ENCODE assay signal across 18 cellular contexts in genomic region chr6:85610182-85610895, GRCh38. TPM values are rescaled to one million over a fixed set of nuclear protein-coding genes. Genes with fewer than 3 reads are reported as not detected.
DNase-seq lines count a peak whose midpoint lies in the region; ATAC-seq and TF ChIP-seq lines count a peak whose summit lies in the region.
"Had no signal": no experiment of that assay in that cellular context is flagged by ENCODE, and none has a peak within 500 bp of the region (broad histone marks: within the 10 kb centered on the region; RNA-seq: fewer than 3 reads in every experiment).

No MANE protein-coding gene starts in this region.

- H3K27me3 Mint-ChIP-seq in activated T-cell treated with anti-CD3 and anti-CD28 coated beads, Interleukin-2, amount 50 U/mL, for 72 hours (ENCODE audit: low read depth): no peaks in the 10 kb centered on the region
- H3K27me3 Mint-ChIP-seq in Calu3 (ENCODE audit: unreplicated experiment) (no peaks in the 10 kb centered on the region), HFFc6 (ENCODE audit: insufficient read depth) (peaks cover 1% of the 10 kb centered on the region; the same call in 1 of the 2 replicates)
- H3K27me3 Mint-ChIP-seq: CD4-positive, CD25-positive, alpha-beta regulatory T cell had no signal

- DNase-seq in activated T-cell treated with anti-CD3 and anti-CD28 coated beads, Interleukin-2, amount 50 U/mL, for 72 hours: no peak
- no peak for DNase-seq in activated T-cell treated with anti-CD3 and anti-CD28 coated beads for 4 hours
- no peak for DNase-seq in Calu3
- no peak for DNase-seq in HFFc6
- no peak for DNase-seq in epithelial cell of prostate (ENCODE audit: low read depth, low spot score)
- DNase-seq in NCI-H2081 treated with DMSO at 0.1 percent for 48 hours (lab: John Stamatoyannopoulos, UW): no peak
- DNase-seq: BE2C; CD4-positive, CD25-positive, alpha-beta regulatory T cell; COR-L47; DND-41; GM23248; NCI-H1105 treated with DMSO at 0.1 percent for 48 hours; NCI-H2081; NCI-H2171 treated with DMSO at 0.1 percent for 48 hours; NCI-H526; Peyer's patch had no signal

- no peak overlapping the region for H3K4me3 Mint-ChIP-seq in activated T-cell treated with anti-CD3 and anti-CD28 coated beads, Interleukin-2, amount 50 U/mL, for 72 hours
- H3K4me3 Mint-ChIP-seq in Calu3 (ENCODE audit: low read depth, unreplicated experiment) (no peak overlapping the region), HFFc6 (no peak overlapping the region)
- H3K4me3 Mint-ChIP-seq: CD4-positive, CD25-positive, alpha-beta regulatory T cell had no signal

- CTCF ChIA-PET in Calu3 (lab: Charles Lee): no interaction called here

- BruUV-seq in Calu3 (replicated peaks; lab: Mats Ljungman, UMichigan): no TSS peak

- ATAC-seq in activated T-cell treated with anti-CD3 and anti-CD28 coated beads, Interleukin-2, amount 50 U/mL, for 72 hours (replicated peaks in 1 of 2): no peak
- no peak for ATAC-seq in HG03280 (IDR thresholded peaks at IDR 0.05; ENCODE audit: unreplicated experiment)

- intact Hi-C loops in Calu3 (cut with micrococcal nuclease; ENCODE audit: unreplicated experiment): no loop called here

- peak overlapping the region; percentile 17 for H3K27ac ChIP-seq in epithelial cell of prostate
- H3K27ac ChIP-seq: GM23248, KMS-11, Peyer's patch had no signal

- H3K27ac Mint-ChIP-seq in activated T-cell treated with anti-CD3 and anti-CD28 coated beads, Interleukin-2, amount 50 U/mL, for 72 hours: peak overlapping the region; percentile 95
- H3K27ac Mint-ChIP-seq in Calu3 (ENCODE audit: unreplicated experiment): peak overlapping the region; percentile 73
- H3K27ac Mint-ChIP-seq in HFFc6: peak overlapping the region; percentile 36; the same call in 1 of the 2 replicates

- no peaks in the 10 kb centered on the region for H3K4me1 Mint-ChIP-seq in activated T-cell treated with anti-CD3 and anti-CD28 coated beads, Interleukin-2, amount 50 U/mL, for 72 hours (ENCODE audit: low read depth)
- H3K4me1 Mint-ChIP-seq in Calu3 (ENCODE audit: low read depth, unreplicated experiment): peaks cover 17% of the 10 kb centered on the region
- H3K4me1 Mint-ChIP-seq in HFFc6 (ENCODE audit: low read depth): peaks cover 7% of the 10 kb centered on the region; the same call in 1 of the 2 replicates

- H3K9me3 Mint-ChIP-seq in activated T-cell treated with anti-CD3 and anti-CD28 coated beads, Interleukin-2, amount 50 U/mL, for 72 hours: no peaks in the 10 kb centered on the region
- H3K9me3 Mint-ChIP-seq in Calu3 (ENCODE audit: low read depth, unreplicated experiment) (no peaks in the 10 kb centered on the region), HFFc6 (no peaks in the 10 kb centered on the region)
- H3K9me3 Mint-ChIP-seq: CD4-positive, CD25-positive, alpha-beta regulatory T cell had no signal

- TF ChIP-seq CTCF in Calu3 (IDR thresholded peaks at IDR 0.05; ENCODE audit: unreplicated experiment) (no peak), HFFc6 (IDR thresholded peaks at IDR 0.05) (no peak)

- H3K36me3 Mint-ChIP-seq in activated T-cell treated with anti-CD3 and anti-CD28 coated beads, Interleukin-2, amount 50 U/mL, for 72 hours (ENCODE audit: insufficient read depth in 2 of 2): peaks cover 4 to 20% of the 10 kb centered on the region in 2 donors
- H3K36me3 Mint-ChIP-seq in Calu3 (ENCODE audit: insufficient read depth, unreplicated experiment): peaks cover 76% of the 10 kb centered on the region
- H3K36me3 Mint-ChIP-seq in HFFc6 (ENCODE audit: low read depth): peaks cover 44% of the 10 kb centered on the region

RNA-seq across cellular contexts. Expression of gene SNX14, which starts 16.7 kb away (rescaled TPM):
- 10 to 100 TPM; 50.6 to 61.7 TPM for total RNA-seq in activated T-cell treated with anti-CD3 and anti-CD28 coated beads, Interleukin-2, amount 50 U/mL, for 72 hours
- total RNA-seq in Calu3 (2022): 63.1 and 72.9 TPM in 2 replicates
- total RNA-seq in HFFc6 (2021; fragmentation: NEBNext Ultra II Directional; extraction: Animal tissue kit (Norgen Biotek cat#: 25700)): 10 to 100 TPM; 60.9 to 69.3 (median 65.3) TPM

RNA-seq across cellular contexts. Expression of gene SYNCRIP, which starts 32.3 kb away (rescaled TPM):
- 10 to 100 TPM; 75.9 to 90.2 TPM for total RNA-seq in activated T-cell treated with anti-CD3 and anti-CD28 coated beads, Interleukin-2, amount 50 U/mL, for 72 hours
- total RNA-seq in Calu3 (2022): 153 and 164 TPM in 2 replicates
- total RNA-seq in HFFc6 (2021; fragmentation: NEBNext Ultra II Directional; extraction: Animal tissue kit (Norgen Biotek cat#: 25700)): 100 to 1,000 TPM; 122 to 139 (median 133) TPM

Comparison
In these comparisons a context has a peak if more than half of its experiments do, and no peak if none do; other contexts are left out.
1. H3K27ac Mint-ChIP-seq: peak in every context shown above with its lines; median percentile 95 in activated T-cell treated with anti-CD3 and anti-CD28 coated beads, Interleukin-2, amount 50 U/mL, for 72 hours; 73 in Calu3; 36 in HFFc6.